In genomic region chr9:95505676-95506437, GRCh38 we compare ENCODE assay signal across 8 cellular contexts. TPM values are rescaled to one million over a fixed set of nuclear protein-coding genes. Genes with fewer than 3 reads are reported as not detected.
DNase-seq lines count a peak whose midpoint lies in the region; TF ChIP-seq lines count a peak whose summit lies in the region.

No MANE protein-coding gene starts in this region.

- peaks cover 9% of the 10 kb centered on the region for H3K4me1 ChIP-seq in HAP-1
- peaks cover 7% of the 10 kb centered on the region for H3K4me1 ChIP-seq in ovary (ENCODE audit: insufficient read depth)

- no peaks in the 10 kb centered on the region for H3K27me3 ChIP-seq in HAP-1 (ENCODE audit: low read depth)
- no peaks in the 10 kb centered on the region for H3K27me3 ChIP-seq in ovary

- H3K4me3 ChIP-seq in HAP-1 (peak overlapping the region; percentile 71), ovary (peak overlapping the region; percentile 72)

- DNase-seq in EH (ENCODE audit: low read depth) = peak; percentile 53
- peak; percentile 76 to 84 for DNase-seq in HAP-1 (ENCODE audit: low spot score in 2 of 2)
- DNase-seq in NCI-H460 (ENCODE audit: extremely low read depth, low read depth) = peak; percentile 22
- peak; percentile 27 for DNase-seq in activated naive CD4-positive, alpha-beta T cell treated with anti-CD3 and anti-CD28 coated beads, Interleukin-2, amount 10 ng/mL, durations not matched to agents 7 days and 5 days
- DNase-seq in glutamatergic neuron = peak; percentile 75
- DNase-seq in ovary = peak; percentile 66 to 85 (median 76)
- no peak for DNase-seq in NOMO-1 treated with dmso at 0.1 percent for 144 hours (lab: John Stamatoyannopoulos, UW; ENCODE audit: unreplicated experiment)
- DNase-seq in NCI-H187 treated with DMSO at 0.1 percent for 48 hours (lab: John Stamatoyannopoulos, UW) = no peak

- in situ Hi-C loops in HAP-1 (cut with MboI; ENCODE audit: low sequenced_read_pairs) = loop anchor here (10.0 kb wide), 1 partner anchor 369 kb away; the partner anchor contains the start of gene ERCC6L2

- no peak overlapping the region for H3K27ac Mint-ChIP-seq in activated naive CD4-positive, alpha-beta T cell treated with anti-CD3 and anti-CD28 coated beads, Interleukin-2, amount 10 ng/mL, durations not matched to agents 7 days and 5 days
- H3K27ac Mint-ChIP-seq in glutamatergic neuron (ENCODE audit: unreplicated experiment) = peak overlapping the region; percentile 96

- H3K9me3 ChIP-seq in HAP-1 (no peaks in the 10 kb centered on the region), ovary (no peaks in the 10 kb centered on the region)

- peak overlapping the region; percentile 80 for H3K4me3 Mint-ChIP-seq in activated naive CD4-positive, alpha-beta T cell treated with anti-CD3 and anti-CD28 coated beads, Interleukin-2, amount 10 ng/mL, durations not matched to agents 7 days and 5 days
- H3K4me3 Mint-ChIP-seq in glutamatergic neuron (ENCODE audit: unreplicated experiment) = peak overlapping the region; percentile 93

- H3K36me3 ChIP-seq in HAP-1 (replicated peaks) = 0 out of 2 replicates have a peak, but pooled peaks cover 3% of the 10 kb centered on the region
- H3K36me3 ChIP-seq in ovary = no peaks in the 10 kb centered on the region

- no peaks in the 10 kb centered on the region for H3K9me3 Mint-ChIP-seq in activated naive CD4-positive, alpha-beta T cell treated with anti-CD3 and anti-CD28 coated beads, Interleukin-2, amount 10 ng/mL, durations not matched to agents 7 days and 5 days
- peaks cover 29% of the 10 kb centered on the region for H3K9me3 Mint-ChIP-seq in glutamatergic neuron (ENCODE audit: unreplicated experiment)

- intact Hi-C loops in ovary (cut with DNase I) = loop anchor here in 2 of 4 donors (10.0 kb wide), 2 partner anchors 369 to 709 kb away; partner anchors contain the start of gene ERCC6L2 (in 1 of the 2)

- peaks cover 37% of the 10 kb centered on the region for H3K4me1 Mint-ChIP-seq in activated naive CD4-positive, alpha-beta T cell treated with anti-CD3 and anti-CD28 coated beads, Interleukin-2, amount 10 ng/mL, durations not matched to agents 7 days and 5 days
- peaks cover 33% of the 10 kb centered on the region for H3K4me1 Mint-ChIP-seq in glutamatergic neuron (ENCODE audit: low read depth, unreplicated experiment)

- H3K27ac ChIP-seq in ovary = peak overlapping the region; percentile 82 to 86

- TF ChIP-seq CTCF in glutamatergic neuron (IDR thresholded peaks at IDR 0.05; ENCODE audit: partially characterized antibody, unreplicated experiment) (no peak), ovary (IDR thresholded peaks at IDR 0.05) (peak in 1 of 3 donors; percentile 17)

- CTCF ChIA-PET in activated naive CD4-positive, alpha-beta T cell treated with anti-CD3 and anti-CD28 coated beads, Interleukin-2, amount 10 ng/mL, durations not matched to agents 7 days and 5 days (lab: Charles Lee) = no interaction called here

- TF ChIP-seq POLR2A in ovary (IDR thresholded peaks at IDR 0.05) = no peak

- no peak for TF ChIP-seq EP300 in ovary (IDR thresholded peaks at IDR 0.05)

- H3K27me3 Mint-ChIP-seq in activated naive CD4-positive, alpha-beta T cell treated with anti-CD3 and anti-CD28 coated beads, Interleukin-2, amount 10 ng/mL, durations not matched to agents 7 days and 5 days = peaks cover 86% of the 10 kb centered on the region
- H3K27me3 Mint-ChIP-seq in glutamatergic neuron (ENCODE audit: unreplicated experiment) = peaks cover 27% of the 10 kb centered on the region

- 0 to 1% (median 1%) methylated on average over 76 to 84 of the region's 84 CpGs for WGBS in ovary, 3 donors

- H3K36me3 Mint-ChIP-seq in activated naive CD4-positive, alpha-beta T cell treated with anti-CD3 and anti-CD28 coated beads, Interleukin-2, amount 10 ng/mL, durations not matched to agents 7 days and 5 days = peaks cover 2% of the 10 kb centered on the region
- H3K36me3 Mint-ChIP-seq in glutamatergic neuron (ENCODE audit: unreplicated experiment) = peaks cover 4% of the 10 kb centered on the region

RNA-seq across cellular contexts. Expression of gene PTCH1, which starts 10.9 kb away (rescaled TPM):
- total RNA-seq in NCI-H460 (2014; rRNA removed; shearing (Covaris generic)) = 2.4 and 2.7 TPM in 2 replicates
- 2.1 and 2.9 TPM in 2 replicates for polyA plus RNA-seq in NCI-H460 (2014; cell fraction: nucleus; rRNA removed)
- total RNA-seq in glutamatergic neuron (ENCODE audit: unreplicated experiment) = 104 TPM
- total RNA-seq in ovary = 10 to 100 TPM in 5 of 7 donors, 1 to 10 TPM in 2; 6.4 to 24.3 (median 12.2) TPM
- 10 to 100 TPM; 13.6 to 17.5 TPM for polyA plus RNA-seq in ovary

Comparison
In these comparisons a context has a peak if more than half of its experiments do, and no peak if none do; other contexts are left out.
1. DNase-seq: peak in EH (single experiment), HAP-1 (2 of 2), NCI-H460 (single experiment), activated naive CD4-positive, alpha-beta T cell treated with anti-CD3 and anti-CD28 coated beads, Interleukin-2, amount 10 ng/mL, durations not matched to agents 7 days and 5 days (single experiment), glutamatergic neuron (single experiment) and ovary (5 of 5); none in NOMO-1 treated with dmso at 0.1 percent for 144 hours (single experiment) and NCI-H187 treated with DMSO at 0.1 percent for 48 hours (single experiment).